1 cellular context compared by ENCODE assay signal in genomic region chr16:21501869-21502667, GRCh38.
TF ChIP-seq lines count a peak whose summit lies in the region.

No MANE protein-coding gene starts in this region.

TF ChIP-seq in HepG2, 621 proteins besides CTCF, POLR2A, EP300 and RAD21 (continued from another document and continues in another):
- peak; percentile 92 for TF ChIP-seq MLXIP (CRISPR knock-in tag; IDR thresholded peaks at IDR 0.05; ENCODE audit: borderline replicate concordance)
- TF ChIP-seq NFKBIZ (CRISPR knock-in tag; IDR thresholded peaks at IDR 0.05): peak; percentile 89; the same call in 1 of the 2 replicates
- peak; percentile 98 for TF ChIP-seq HES4 (CRISPR knock-in tag; IDR thresholded peaks at IDR 0.05; ENCODE audit: borderline replicate concordance)
- TF ChIP-seq ZFAT (CRISPR knock-in tag; conservative IDR thresholded peaks at IDR 0.05): peak; percentile 41; the same call in 1 of the 2 replicates
- TF ChIP-seq ZNF556 (CRISPR knock-in tag; IDR thresholded peaks at IDR 0.05; ENCODE audit: borderline replicate concordance): peak; percentile 80; the same call in 1 of the 2 replicates
- TF ChIP-seq ZNF33B (CRISPR knock-in tag; IDR thresholded peaks at IDR 0.05): peak; percentile 93
- TF ChIP-seq FOSL2 (CRISPR knock-in tag; IDR thresholded peaks at IDR 0.05): peak; percentile 60
- peak; percentile 97 for TF ChIP-seq HOXA5 (CRISPR knock-in tag; IDR thresholded peaks at IDR 0.05)
- TF ChIP-seq NONO (IDR thresholded peaks at IDR 0.05): no peak
- TF ChIP-seq NONO (CRISPR knock-in tag; conservative IDR thresholded peaks at IDR 0.05): peak; percentile 98
- no peak for TF ChIP-seq FIP1L1 (IDR thresholded peaks at IDR 0.05; ENCODE audit: borderline replicate concordance, insufficient read depth, low read depth, low read length)
- peak; percentile 81; the same call in 1 of the 2 replicates for TF ChIP-seq ZBTB42 (CRISPR knock-in tag; IDR thresholded peaks at IDR 0.05)
- TF ChIP-seq ZBTB25 (CRISPR knock-in tag; IDR thresholded peaks at IDR 0.05): peak; percentile 81; the same call in 1 of the 2 replicates
- TF ChIP-seq TRAFD1 (CRISPR knock-in tag; IDR thresholded peaks at IDR 0.05; ENCODE audit: borderline replicate concordance): no peak
- TF ChIP-seq ZBTB14 (CRISPR knock-in tag; IDR thresholded peaks at IDR 0.05): peak; percentile 78
- no peak for TF ChIP-seq PLSCR1 (CRISPR knock-in tag; IDR thresholded peaks at IDR 0.05; ENCODE audit: borderline replicate concordance)
- no peak; the same call in 1 of the 2 replicates for TF ChIP-seq ZNF558 (CRISPR knock-in tag; IDR thresholded peaks at IDR 0.05; ENCODE audit: borderline replicate concordance)
- no peak for TF ChIP-seq FOXA1 (IDR thresholded peaks at IDR 0.05)
- TF ChIP-seq FOXA1 (CRISPR knock-in tag; IDR thresholded peaks at IDR 0.05): peak; percentile 54
- peak; percentile 95 for TF ChIP-seq AGO1 (IDR thresholded peaks at IDR 0.05; ENCODE audit: low read depth, low read length, poor library complexity, severe bottlenecking)
- no peak for TF ChIP-seq SRSF4 (IDR thresholded peaks at IDR 0.05; ENCODE audit: low read depth, low read length, poor library complexity, severe bottlenecking)
- TF ChIP-seq SP1 (IDR thresholded peaks at IDR 0.05): no peak
- TF ChIP-seq SP1 (CRISPR knock-in tag; IDR thresholded peaks at IDR 0.05): peak; percentile 97
- TF ChIP-seq GLI4 (CRISPR knock-in tag; IDR thresholded peaks at IDR 0.05; ENCODE audit: borderline replicate concordance): peak; percentile 99
- TF ChIP-seq PHF5A (CRISPR knock-in tag; IDR thresholded peaks at IDR 0.05; ENCODE audit: low read depth, unreplicated experiment): peak; percentile 95
- no peak for TF ChIP-seq NFIB (CRISPR knock-in tag; IDR thresholded peaks at IDR 0.05; ENCODE audit: borderline replicate concordance)
- peak; percentile 93 for TF ChIP-seq PTBP1 (IDR thresholded peaks at IDR 0.05; ENCODE audit: low read depth, low read length, poor library complexity, severe bottlenecking)
- peak; percentile 84 for TF ChIP-seq HNRNPLL (IDR thresholded peaks at IDR 0.05; ENCODE audit: low read depth, low read length, poor library complexity, severe bottlenecking)
- TF ChIP-seq AKAP8 (CRISPR knock-in tag; IDR thresholded peaks at IDR 0.05): peak; percentile 100
- no peak for TF ChIP-seq ZSCAN22 (CRISPR knock-in tag; IDR thresholded peaks at IDR 0.05)
- peak; percentile 27; the same call in 1 of the 2 replicates for TF ChIP-seq ZNF337 (CRISPR knock-in tag; IDR thresholded peaks at IDR 0.05; ENCODE audit: borderline replicate concordance, low read depth)
- TF ChIP-seq FOXP1 (IDR thresholded peaks at IDR 0.05): no peak
- peak; percentile 37; the same call in 1 of the 2 replicates for TF ChIP-seq FOXP1 (CRISPR knock-in tag; IDR thresholded peaks at IDR 0.05)
- TF ChIP-seq ZNF224 (CRISPR knock-in tag; IDR thresholded peaks at IDR 0.05): no peak
- no peak; the same call in 1 of the 2 replicates for TF ChIP-seq ZNF879 (CRISPR knock-in tag; IDR thresholded peaks at IDR 0.05)
- peak; percentile 94 for TF ChIP-seq KDM4B (CRISPR knock-in tag; IDR thresholded peaks at IDR 0.05)
- 0 out of 2 replicates have a peak, but pooled peaks have one; percentile 21 for TF ChIP-seq ZNF7 (CRISPR knock-in tag; IDR thresholded peaks at IDR 0.05)
- TF ChIP-seq UBTF (CRISPR knock-in tag; IDR thresholded peaks at IDR 0.05): peak; percentile 96
- peak; percentile 96; the same call in 1 of the 2 replicates for TF ChIP-seq ZSCAN20 (CRISPR knock-in tag; IDR thresholded peaks at IDR 0.05; ENCODE audit: borderline replicate concordance)
- peak; percentile 39 for TF ChIP-seq ZBTB1 (CRISPR knock-in tag; IDR thresholded peaks at IDR 0.05; ENCODE audit: borderline replicate concordance)
- no peak for TF ChIP-seq CREM (IDR thresholded peaks at IDR 0.05)
- TF ChIP-seq CREM (CRISPR knock-in tag; IDR thresholded peaks at IDR 0.05): no peak
- TF ChIP-seq FOXJ3 (CRISPR knock-in tag; IDR thresholded peaks at IDR 0.05; ENCODE audit: borderline replicate concordance): no peak
- peak; percentile 88 for TF ChIP-seq ZNF331 (CRISPR knock-in tag; IDR thresholded peaks at IDR 0.05)
- TF ChIP-seq ZNF775 (CRISPR knock-in tag; IDR thresholded peaks at IDR 0.05; ENCODE audit: borderline replicate concordance): no peak
- TF ChIP-seq ARID5B (CRISPR knock-in tag; IDR thresholded peaks at IDR 0.05): peak; percentile 78
- peak; percentile 98 for TF ChIP-seq LBX2 (CRISPR knock-in tag; IDR thresholded peaks at IDR 0.05; ENCODE audit: borderline replicate concordance)
- TF ChIP-seq CERS6 (CRISPR knock-in tag; IDR thresholded peaks at IDR 0.05): peak; percentile 81; the same call in 1 of the 2 replicates
- no peak for TF ChIP-seq ZNF501 (CRISPR knock-in tag; IDR thresholded peaks at IDR 0.05)
- TF ChIP-seq IRF1 (CRISPR knock-in tag; IDR thresholded peaks at IDR 0.05; ENCODE audit: low read depth): peak; percentile 83; the same call in 1 of the 2 replicates
- TF ChIP-seq ZNF264 (CRISPR knock-in tag; IDR thresholded peaks at IDR 0.05): 0 out of 2 replicates have a peak, but pooled peaks have one; percentile 37
